In the genomic region with DNA sequence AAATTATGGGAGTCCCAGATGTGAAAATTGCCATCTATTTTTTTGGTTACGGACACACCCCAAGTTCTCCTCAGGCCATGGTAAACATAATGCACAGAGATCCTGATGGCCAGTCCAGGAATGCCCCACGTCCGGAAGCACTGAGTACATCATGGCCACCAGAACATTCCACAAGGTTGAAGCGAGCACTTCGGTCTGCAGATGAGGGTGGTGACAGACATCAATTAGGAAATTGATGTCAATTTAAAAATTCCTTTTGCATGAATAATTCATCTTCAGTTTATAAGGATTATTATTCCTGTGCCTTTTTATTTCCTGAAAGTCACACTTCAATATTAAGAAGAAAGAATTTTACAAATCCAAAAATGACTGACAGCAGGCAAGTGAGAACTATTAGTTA, we compare ENCODE assay signal across 1 cellular context.
TF ChIP-seq lines count a peak whose summit lies in the region.

No MANE protein-coding gene starts in this region.

TF ChIP-seq in IMR-90, 13 proteins besides CTCF, POLR2A, EP300 and RAD21 (continued from another document):
- no peak for TF ChIP-seq MAZ (IDR thresholded peaks at IDR 0.05; ENCODE audit: borderline replicate concordance, low read depth, low read length)
- TF ChIP-seq MXI1 (IDR thresholded peaks at IDR 0.05; ENCODE audit: borderline replicate concordance, low read depth, low read length), result no peak
- no peak for TF ChIP-seq FOS (IDR thresholded peaks at IDR 0.05; ENCODE audit: low read depth, low read length)
TF ChIP-seq in IMR-90: peak in this region for 0.
